In the genomic region with DNA sequence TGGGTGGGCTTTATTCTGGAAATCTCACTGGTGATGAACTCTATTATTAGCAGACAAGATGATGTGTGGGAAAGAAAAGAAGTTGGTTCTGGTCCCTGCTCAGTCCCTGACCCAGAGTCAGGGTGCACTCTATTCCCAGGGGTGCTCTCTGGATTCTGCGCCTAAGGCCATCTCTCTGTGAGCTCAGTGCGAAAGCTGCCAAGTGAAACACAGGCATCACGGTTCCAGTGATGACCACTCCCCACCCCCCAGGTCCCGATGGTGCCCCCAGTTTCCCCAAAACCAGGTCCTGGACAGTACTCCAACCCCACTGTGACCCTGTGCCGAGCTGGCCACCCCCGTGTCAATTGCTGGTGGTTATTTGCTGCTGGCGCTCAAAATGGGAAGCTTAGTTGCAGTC, we compare ENCODE assay signal across 17 cellular contexts. TPM values are rescaled to one million over a fixed set of nuclear protein-coding genes. Genes with fewer than 3 reads are reported as not detected.
DNase-seq lines count a peak whose midpoint lies in the region; ATAC-seq and TF ChIP-seq lines count a peak whose summit lies in the region.
"Had no signal": no experiment of that assay in that cellular context is flagged by ENCODE, and none has a peak within 500 bp of the region (broad histone marks: within the 10 kb centered on the region; RNA-seq: fewer than 3 reads in every experiment).

No MANE protein-coding gene starts in this region.

- TF ChIP-seq CTCF in right atrium auricular region (IDR thresholded peaks at IDR 0.05) (no peak), gastrocnemius medialis (IDR thresholded peaks at IDR 0.05 in 4 of 5, conservative IDR thresholded peaks at IDR 0.05 in 1 of 5) (no peak)

- in situ Hi-C loops in gastrocnemius medialis (cut with MboI; ENCODE audit: low sequenced_read_pairs in 4 of 4) = no loop called here

- H3K27me3 ChIP-seq in right atrium auricular region (no peaks in the 10 kb centered on the region), gastrocnemius medialis (no peaks in the 10 kb centered on the region)
- H3K27me3 ChIP-seq: Peyer's patch had no signal

- TF ChIP-seq POLR2A in gastrocnemius medialis (IDR thresholded peaks at IDR 0.05) = no peak

- peak; percentile 32 for ATAC-seq in Right ventricle myocardium inferior
- peak; percentile 46 for ATAC-seq in left ventricle myocardium superior
- ATAC-seq in gastrocnemius medialis = no peak
- ATAC-seq in stimulated activated naive CD8-positive, alpha-beta T cell treated with anti-CD3 and anti-CD28 coated beads, Interleukin-15, Interleukin-2, amounts not matched to agents 100 U/mL and 50 U/mL, for 24 hours = no peak
- ATAC-seq: CD8-positive, alpha-beta T cell had no signal

- DNase-seq in Right ventricle myocardium inferior (ENCODE audit: missing footprints) (no peak), right atrium auricular region (ENCODE audit: low spot score) (no peak), left ventricle myocardium superior (no peak), gastrocnemius medialis (no peak), SW 1271 (lab: John Stamatoyannopoulos, UW) (no peak), RKO (ENCODE audit: low spot score) (no peak), DMS 273 treated with DMSO at 0.1 percent for 48 hours (lab: John Stamatoyannopoulos, UW) (no peak)
- DNase-seq in stimulated activated naive CD8-positive, alpha-beta T cell treated with anti-CD3 and anti-CD28 coated beads, Interleukin-15, Interleukin-2, amounts not matched to agents 100 U/mL and 50 U/mL, for 24 hours = no peak
- DNase-seq: AML-193; C1 segment of cervical spinal cord; CD8-positive, alpha-beta T cell; Karpas-422; NCI-H1417; NCI-H187; NCI-H446; NCI-H526 had no signal

- H3K4me1 ChIP-seq in right atrium auricular region (peaks cover 0 to 7% of the 10 kb centered on the region in 2 donors), gastrocnemius medialis (peaks cover 13 to 26% of the 10 kb centered on the region in 2 donors)
- H3K4me1 ChIP-seq: Peyer's patch had no signal

- H3K4me3 ChIP-seq in right atrium auricular region (no peak overlapping the region), gastrocnemius medialis (no peak overlapping the region)
- H3K4me3 ChIP-seq: Peyer's patch had no signal

- H3K27ac ChIP-seq in right atrium auricular region (no peak overlapping the region), gastrocnemius medialis (peak overlapping the region in 3 of 4 donors; percentile 24 to 68 (median 35))
- H3K27ac ChIP-seq: Peyer's patch had no signal

- H3K36me3 ChIP-seq in right atrium auricular region = no peaks in the 10 kb centered on the region
- H3K36me3 ChIP-seq in gastrocnemius medialis = no peaks in the 10 kb centered on the region
- H3K36me3 ChIP-seq: Peyer's patch had no signal

- intact Hi-C loops in Right ventricle myocardium inferior (cut with DNase I) (loop anchor here (1.0 kb wide), 1 partner anchor 102 kb away; no protein-coding TSS in a partner anchor), left ventricle myocardium superior (cut with micrococcal nuclease) (no loop called here), gastrocnemius medialis (cut with DNase I; ENCODE audit: low total_unique reads) (no loop called here)

- no peaks in the 10 kb centered on the region for H3K9me3 ChIP-seq in right atrium auricular region
- H3K9me3 ChIP-seq in gastrocnemius medialis = no peaks in the 10 kb centered on the region
- H3K9me3 ChIP-seq: Peyer's patch had no signal

RNA-seq across cellular contexts. Expression of a gene that starts 30.1 kb away (rescaled TPM):
- total RNA-seq in Right ventricle myocardium inferior = 208 TPM
- 100 to 1,000 TPM; 471 to 664 TPM for total RNA-seq in right atrium auricular region
- 182 TPM for total RNA-seq in left ventricle myocardium superior
- total RNA-seq in gastrocnemius medialis = 1,000 to 10,000 TPM in 2 of 4 donors, 100 to 1,000 TPM in 2; 696 to 1,267 (median 1,094) TPM

Comparison
In these comparisons a context has a peak if more than half of its experiments do, and no peak if none do; other contexts are left out.
1. ATAC-seq: peak in Right ventricle myocardium inferior (single experiment) and left ventricle myocardium superior (single experiment); none in gastrocnemius medialis (0 of 2) and stimulated activated naive CD8-positive, alpha-beta T cell treated with anti-CD3 and anti-CD28 coated beads, Interleukin-15, Interleukin-2, amounts not matched to agents 100 U/mL and 50 U/mL, for 24 hours (single experiment).
2. H3K27ac ChIP-seq: peak in gastrocnemius medialis (3 of 4); none in right atrium auricular region (0 of 2).